Comparison of ENCODE assay signal across 1 cellular context in the genomic region with DNA sequence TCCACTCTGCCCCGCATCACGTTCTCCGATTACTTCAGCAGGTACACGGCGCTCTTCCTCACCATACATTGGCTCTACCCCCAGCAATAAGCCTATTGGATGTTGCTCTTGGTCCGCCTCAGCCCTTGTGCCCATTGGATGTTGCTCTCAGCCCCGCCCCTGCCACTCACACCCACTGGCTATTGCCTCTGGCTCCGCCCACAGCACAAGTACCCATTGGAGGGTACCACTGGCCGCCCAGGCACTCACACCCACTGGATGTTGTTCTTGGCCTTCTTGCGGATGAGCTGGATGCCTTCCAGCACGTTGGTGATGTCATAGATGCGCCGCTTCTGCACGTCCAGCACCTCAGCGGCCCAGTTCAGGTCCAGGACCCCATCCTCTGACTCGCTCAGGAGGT.
TF ChIP-seq lines count a peak whose summit lies in the region.

No MANE protein-coding gene starts in this region.

TF ChIP-seq in H1, 55 proteins besides CTCF, POLR2A, EP300 and RAD21 (continued from another document):
- no peak for TF ChIP-seq SAP30 (IDR thresholded peaks at IDR 0.05; ENCODE audit: insufficient read depth, insufficient replicate concordance, low read length)
